Comparison of ENCODE assay signal across 3 cellular contexts in genomic region chr10:35652824-35653223, GRCh38.
TF ChIP-seq lines count a peak whose summit lies in the region.

No MANE protein-coding gene starts in this region.

TF ChIP-seq in HepG2, 621 proteins besides CTCF, POLR2A, EP300 and RAD21 (continues in another document):
- TF ChIP-seq KDM5B (CRISPR knock-in tag; IDR thresholded peaks at IDR 0.05; ENCODE audit: borderline replicate concordance) (no peak), HNRNPH1 (optimal IDR thresholded peaks at IDR 0.05; ENCODE audit: low read depth, low read length) (no peak), POLR2AphosphoS5 (IDR thresholded peaks at IDR 0.05; ENCODE audit: low read depth, low read length) (no peak), SAFB2 (CRISPR knock-in tag; IDR thresholded peaks at IDR 0.05; ENCODE audit: borderline replicate concordance, low read depth) (no peak), SSRP1 (CRISPR knock-in tag; IDR thresholded peaks at IDR 0.05) (no peak), MAFK (conservative IDR thresholded peaks at IDR 0.05 in 1 of 2, IDR thresholded peaks at IDR 0.05 in 1 of 2; ENCODE audit: low read length in 2 of 2) (peak; percentile 56 to 76; a peak in 3 of 4 replicates), TOPORS (CRISPR knock-in tag; IDR thresholded peaks at IDR 0.05) (no peak), MAFF (IDR thresholded peaks at IDR 0.05; ENCODE audit: low read depth, low read length) (peak; percentile 68), ARID4A (CRISPR knock-in tag; IDR thresholded peaks at IDR 0.05; ENCODE audit: borderline replicate concordance) (no peak), HMGXB4 (CRISPR knock-in tag; IDR thresholded peaks at IDR 0.05; ENCODE audit: borderline replicate concordance in 1 of 2, low read depth in 1 of 2) (no peak), ZGPAT (CRISPR knock-in tag; IDR thresholded peaks at IDR 0.05) (no peak)

TF ChIP-seq in IMR-90, 13 proteins besides CTCF, POLR2A, EP300 and RAD21:
- TF ChIP-seq RCOR1 (IDR thresholded peaks at IDR 0.05; ENCODE audit: insufficient replicate concordance, low read length) (no peak), MAFK (IDR thresholded peaks at IDR 0.05; ENCODE audit: low read depth, low read length) (peak; percentile 61), BHLHE40 (IDR thresholded peaks at IDR 0.05; ENCODE audit: low read depth, low read length) (no peak), RFX5 (IDR thresholded peaks at IDR 0.05; ENCODE audit: low read depth, low read length) (no peak)
TF ChIP-seq in IMR-90: peak in this region for 1.

TF ChIP-seq in K562, 482 proteins besides CTCF, POLR2A, EP300 and RAD21:
- no peak for TF ChIP-seq ZNF780A (CRISPR knock-in tag; IDR thresholded peaks at IDR 0.05)
- TF ChIP-seq MYNN (IDR thresholded peaks at IDR 0.05), result no peak
- TF ChIP-seq MYNN (CRISPR knock-in tag; IDR thresholded peaks at IDR 0.05), result no peak
- TF ChIP-seq RBM22 (IDR thresholded peaks at IDR 0.05; ENCODE audit: low read depth, low read length, poor library complexity, severe bottlenecking), result no peak
- TF ChIP-seq HMBOX1 (IDR thresholded peaks at IDR 0.05), result no peak
- TF ChIP-seq SMARCE1 (IDR thresholded peaks at IDR 0.05), result no peak
- TF ChIP-seq TOE1 (IDR thresholded peaks at IDR 0.05; ENCODE audit: borderline replicate concordance), result no peak
- no peak for TF ChIP-seq TOE1 (CRISPR knock-in tag; IDR thresholded peaks at IDR 0.05; ENCODE audit: borderline replicate concordance, low read depth)
- TF ChIP-seq TSC22D4 (tag; IDR thresholded peaks at IDR 0.05), result no peak
- TF ChIP-seq NR3C1 (CRISPR knock-in tag; IDR thresholded peaks at IDR 0.05), result no peak
- no peak for TF ChIP-seq LCOR (CRISPR knock-in tag; IDR thresholded peaks at IDR 0.05)
- TF ChIP-seq NELFE (IDR thresholded peaks at IDR 0.05; ENCODE audit: insufficient read depth, insufficient read length), result no peak
- no peak for TF ChIP-seq FOXJ3 (CRISPR knock-in tag; IDR thresholded peaks at IDR 0.05)
- TF ChIP-seq BRCA1 (IDR thresholded peaks at IDR 0.05), result no peak
- no peak for TF ChIP-seq BRCA1 (CRISPR knock-in tag; IDR thresholded peaks at IDR 0.05)
- TF ChIP-seq CCNT2 (IDR thresholded peaks at IDR 0.05; ENCODE audit: borderline replicate concordance, extremely low read depth, insufficient read length, low read depth, low read length), result no peak
- TF ChIP-seq KDM4B (IDR thresholded peaks at IDR 0.05; ENCODE audit: borderline replicate concordance in 2 of 2, low read depth in 1 of 2), result no peak
- no peak for TF ChIP-seq NRF1 (conservative IDR thresholded peaks at IDR 0.05 in 1 of 2, IDR thresholded peaks at IDR 0.05 in 1 of 2)
- peak; percentile 45 for TF ChIP-seq MAFG (tag; conservative IDR thresholded peaks at IDR 0.05)
- no peak for TF ChIP-seq E2F6 (IDR thresholded peaks at IDR 0.05; ENCODE audit: borderline replicate concordance in 1 of 2, extremely low read depth in 1 of 2, insufficient read depth in 1 of 2, insufficient read length in 1 of 2, low read depth in 1 of 2, low read length in 1 of 2, poor library complexity in 1 of 2, severe bottlenecking in 1 of 2)
- no peak for TF ChIP-seq HNRNPLL (IDR thresholded peaks at IDR 0.05; ENCODE audit: low read depth, low read length, poor library complexity, severe bottlenecking)
- no peak for TF ChIP-seq NR2C1 (IDR thresholded peaks at IDR 0.05)
- TF ChIP-seq NR2C1 (tag; IDR thresholded peaks at IDR 0.05), result no peak
- no peak for TF ChIP-seq SREBF2 (CRISPR knock-in tag; IDR thresholded peaks at IDR 0.05)
- peak; percentile 40; the same call in 1 of the 2 replicates for TF ChIP-seq MAFF (IDR thresholded peaks at IDR 0.05; ENCODE audit: low read length)
- no peak for TF ChIP-seq SOX6 (IDR thresholded peaks at IDR 0.05)
- TF ChIP-seq C11orf30 (IDR thresholded peaks at IDR 0.05; ENCODE audit: low read depth), result peak; percentile 44; the same call in 1 of the 2 replicates
- peak; percentile 63 for TF ChIP-seq ZNF316 (IDR thresholded peaks at IDR 0.05)
- TF ChIP-seq MCM3 (IDR thresholded peaks at IDR 0.05), result no peak
- no peak for TF ChIP-seq ZNF121 (CRISPR knock-in tag; conservative IDR thresholded peaks at IDR 0.05)
TF ChIP-seq in K562: peak in this region for 4.
